In genomic region chr16:3864562-3864961, GRCh38 we compare ENCODE assay signal across 16 cellular contexts. TPM values are rescaled to one million over a fixed set of nuclear protein-coding genes. Genes with fewer than 3 reads are reported as not detected.
DNase-seq lines count a peak whose midpoint lies in the region; ATAC-seq and TF ChIP-seq lines count a peak whose summit lies in the region.
"Had no signal": no experiment of that assay in that cellular context is flagged by ENCODE, and none has a peak within 500 bp of the region (broad histone marks: within the 10 kb centered on the region; RNA-seq: fewer than 3 reads in every experiment).

No MANE protein-coding gene starts in this region.

- H3K4me3 ChIP-seq in Karpas-422 (ENCODE audit: low read length) (no peak overlapping the region), coronary artery (no peak overlapping the region)
- H3K4me3 ChIP-seq: MG63, PC-9 had no signal

- H3K9me3 ChIP-seq in Karpas-422 (ENCODE audit: low read length): no peaks in the 10 kb centered on the region
- H3K9me3 ChIP-seq: Caco-2, MG63 had no signal

- H3K9me2 ChIP-seq in Karpas-422 (replicated peaks; ENCODE audit: insufficient read depth, low read length): no peaks in the 10 kb centered on the region

- peak overlapping the region; percentile 3 for H3K4me2 ChIP-seq in Karpas-422 (ENCODE audit: low read depth, low read length, poor library complexity, severe bottlenecking)
- H3K4me2 ChIP-seq: KMS-11, PC-9 had no signal

- no peak for ATAC-seq in natural killer cell
- no peak for ATAC-seq in natural killer cell treated with Interleukin-12 subunit alpha and Interleukin-12 subunit beta and Interleukin-15 and Interleukin-18, amount 100 ng/mL, for 72 hours
- ATAC-seq in memory B cell (ENCODE audit: low read depth): no peak
- ATAC-seq in stimulated activated naive CD8-positive, alpha-beta T cell treated with anti-CD3 and anti-CD28 coated beads, Interleukin-15, amount 100 ng/mL, for 72 hours: peak; percentile 60

- H3K27me3 Mint-ChIP-seq in natural killer cell (ENCODE audit: low read depth in 2 of 2) (no peaks in the 10 kb centered on the region), memory B cell (no peaks in the 10 kb centered on the region)
- no peaks in the 10 kb centered on the region for H3K27me3 Mint-ChIP-seq in natural killer cell treated with Interleukin-12 subunit alpha and Interleukin-12 subunit beta and Interleukin-15 and Interleukin-18, amount 100 ng/mL, for 72 hours
- no peaks in the 10 kb centered on the region for H3K27me3 Mint-ChIP-seq in stimulated activated naive CD8-positive, alpha-beta T cell treated with anti-CD3 and anti-CD28 coated beads, Interleukin-15, amount 100 ng/mL, for 72 hours

- H3K4me1 ChIP-seq in Karpas-422 (ENCODE audit: low read length): peaks cover 84% of the 10 kb centered on the region

- no peaks in the 10 kb centered on the region for H3K27me3 ChIP-seq in Karpas-422 (ENCODE audit: low read length)
- H3K27me3 ChIP-seq: MG63 had no signal

- peak overlapping the region; percentile 32 for H3K4me3 Mint-ChIP-seq in natural killer cell
- no peak overlapping the region for H3K4me3 Mint-ChIP-seq in natural killer cell treated with Interleukin-12 subunit alpha and Interleukin-12 subunit beta and Interleukin-15 and Interleukin-18, amount 100 ng/mL, for 72 hours
- peak overlapping the region; percentile 11 for H3K4me3 Mint-ChIP-seq in memory B cell
- H3K4me3 Mint-ChIP-seq in stimulated activated naive CD8-positive, alpha-beta T cell treated with anti-CD3 and anti-CD28 coated beads, Interleukin-15, amount 100 ng/mL, for 72 hours: no peak overlapping the region

- peaks cover 42% of the 10 kb centered on the region for H4K20me1 ChIP-seq in Karpas-422 (ENCODE audit: insufficient read depth, low read depth, low read length)

- H3K4me1 Mint-ChIP-seq in natural killer cell (peaks cover 81 to 83% of the 10 kb centered on the region in 2 donors), memory B cell (peaks cover 55% of the 10 kb centered on the region)
- H3K4me1 Mint-ChIP-seq in natural killer cell treated with Interleukin-12 subunit alpha and Interleukin-12 subunit beta and Interleukin-15 and Interleukin-18, amount 100 ng/mL, for 72 hours (ENCODE audit: low read depth in 2 of 2): peaks cover 46 to 56% of the 10 kb centered on the region in 2 donors
- H3K4me1 Mint-ChIP-seq in stimulated activated naive CD8-positive, alpha-beta T cell treated with anti-CD3 and anti-CD28 coated beads, Interleukin-15, amount 100 ng/mL, for 72 hours: peaks cover 78% of the 10 kb centered on the region

- DNase-seq in natural killer cell: no peak
- no peak for DNase-seq in natural killer cell treated with Interleukin-12 subunit alpha and Interleukin-12 subunit beta and Interleukin-15 and Interleukin-18, amount 100 ng/mL, for 72 hours (ENCODE audit: low spot score)
- no peak for DNase-seq in Karpas-422
- DNase-seq in memory B cell (ENCODE audit: low spot score in 2 of 2): no peak
- no peak for DNase-seq in stimulated activated naive CD8-positive, alpha-beta T cell treated with anti-CD3 and anti-CD28 coated beads, Interleukin-15, amount 100 ng/mL, for 72 hours
- DNase-seq in nucleus accumbens (lab: John Stamatoyannopoulos, UW): no peak
- DNase-seq in coronary artery (ENCODE audit: low spot score): no peak
- DNase-seq: C1 segment of cervical spinal cord, Caco-2, H7, MG63, NCI-H1105, NCI-H1694 treated with DMSO at 0.1 percent for 48 hours, NCI-H345, PC-9 had no signal

- intact Hi-C loops in natural killer cell (cut with micrococcal nuclease): loop anchor here (5.0 kb wide), 1 partner anchor 47 kb away; no protein-coding TSS in a partner anchor

- H3K27ac ChIP-seq in Karpas-422 (ENCODE audit: low read length): peak overlapping the region; percentile 22; the same call in 1 of the 2 replicates
- no peak overlapping the region for H3K27ac ChIP-seq in coronary artery
- H3K27ac ChIP-seq: KMS-11, PC-9 had no signal

- H3K36me3 ChIP-seq in Karpas-422 (ENCODE audit: insufficient read depth, low read length): no peaks in the 10 kb centered on the region
- H3K36me3 ChIP-seq: MG63 had no signal

- H2AFZ ChIP-seq in Karpas-422 (ENCODE audit: low read length): no peak overlapping the region
- H2AFZ ChIP-seq: PC-9 had no signal

- H3K9ac ChIP-seq in Karpas-422 (ENCODE audit: low read length): no peak overlapping the region
- H3K9ac ChIP-seq: KMS-11 had no signal

- H3K27ac Mint-ChIP-seq in natural killer cell: peak overlapping the region; percentile 27 to 29
- H3K27ac Mint-ChIP-seq in natural killer cell treated with Interleukin-12 subunit alpha and Interleukin-12 subunit beta and Interleukin-15 and Interleukin-18, amount 100 ng/mL, for 72 hours: no peak overlapping the region
- peak overlapping the region; percentile 5 for H3K27ac Mint-ChIP-seq in memory B cell
- H3K27ac Mint-ChIP-seq in stimulated activated naive CD8-positive, alpha-beta T cell treated with anti-CD3 and anti-CD28 coated beads, Interleukin-15, amount 100 ng/mL, for 72 hours: no peak overlapping the region

- H3K36me3 Mint-ChIP-seq in natural killer cell (no peaks in the 10 kb centered on the region), memory B cell (peaks cover 5% of the 10 kb centered on the region)
- no peaks in the 10 kb centered on the region for H3K36me3 Mint-ChIP-seq in natural killer cell treated with Interleukin-12 subunit alpha and Interleukin-12 subunit beta and Interleukin-15 and Interleukin-18, amount 100 ng/mL, for 72 hours

- H3K79me2 ChIP-seq in Karpas-422 (ENCODE audit: low read length): peaks cover 100% of the 10 kb centered on the region

- no peak for TF ChIP-seq CTCF in natural killer cell (IDR thresholded peaks at IDR 0.05)
- TF ChIP-seq CTCF in coronary artery (IDR thresholded peaks at IDR 0.05): no peak

- H3K9me3 Mint-ChIP-seq in natural killer cell: no peaks in the 10 kb centered on the region
- no peaks in the 10 kb centered on the region for H3K9me3 Mint-ChIP-seq in natural killer cell treated with Interleukin-12 subunit alpha and Interleukin-12 subunit beta and Interleukin-15 and Interleukin-18, amount 100 ng/mL, for 72 hours
- no peaks in the 10 kb centered on the region for H3K9me3 Mint-ChIP-seq in memory B cell
- H3K9me3 Mint-ChIP-seq in stimulated activated naive CD8-positive, alpha-beta T cell treated with anti-CD3 and anti-CD28 coated beads, Interleukin-15, amount 100 ng/mL, for 72 hours: no peaks in the 10 kb centered on the region

RNA-seq across cellular contexts. Expression of gene CREBBP, which starts 16.0 kb away (rescaled TPM):
- 100 to 1,000 TPM; 197 to 234 (median 224) TPM for total RNA-seq in natural killer cell
- 10 to 100 TPM; 76.2 to 90.3 TPM for total RNA-seq in natural killer cell treated with Interleukin-12 subunit alpha and Interleukin-12 subunit beta and Interleukin-15 and Interleukin-18, amount 100 ng/mL, for 72 hours
- 26.4 and 32.9 TPM in 2 replicates for total RNA-seq in Karpas-422 (2014; rRNA removed; shearing (Covaris generic); ENCODE audit: low replicate concordance)

Comparison
In these comparisons a context has a peak if more than half of its experiments do, and no peak if none do; other contexts are left out.
1. H3K27ac Mint-ChIP-seq: peak in natural killer cell (2 of 2) and memory B cell (single experiment); none in natural killer cell treated with Interleukin-12 subunit alpha and Interleukin-12 subunit beta and Interleukin-15 and Interleukin-18, amount 100 ng/mL, for 72 hours (0 of 2) and stimulated activated naive CD8-positive, alpha-beta T cell treated with anti-CD3 and anti-CD28 coated beads, Interleukin-15, amount 100 ng/mL, for 72 hours (0 of 2).
2. H3K4me3 Mint-ChIP-seq: peak in natural killer cell (single experiment) and memory B cell (single experiment); none in natural killer cell treated with Interleukin-12 subunit alpha and Interleukin-12 subunit beta and Interleukin-15 and Interleukin-18, amount 100 ng/mL, for 72 hours (single experiment) and stimulated activated naive CD8-positive, alpha-beta T cell treated with anti-CD3 and anti-CD28 coated beads, Interleukin-15, amount 100 ng/mL, for 72 hours (0 of 2).